Comparison of ENCODE assay signal across 14 cellular contexts in the genomic region with DNA sequence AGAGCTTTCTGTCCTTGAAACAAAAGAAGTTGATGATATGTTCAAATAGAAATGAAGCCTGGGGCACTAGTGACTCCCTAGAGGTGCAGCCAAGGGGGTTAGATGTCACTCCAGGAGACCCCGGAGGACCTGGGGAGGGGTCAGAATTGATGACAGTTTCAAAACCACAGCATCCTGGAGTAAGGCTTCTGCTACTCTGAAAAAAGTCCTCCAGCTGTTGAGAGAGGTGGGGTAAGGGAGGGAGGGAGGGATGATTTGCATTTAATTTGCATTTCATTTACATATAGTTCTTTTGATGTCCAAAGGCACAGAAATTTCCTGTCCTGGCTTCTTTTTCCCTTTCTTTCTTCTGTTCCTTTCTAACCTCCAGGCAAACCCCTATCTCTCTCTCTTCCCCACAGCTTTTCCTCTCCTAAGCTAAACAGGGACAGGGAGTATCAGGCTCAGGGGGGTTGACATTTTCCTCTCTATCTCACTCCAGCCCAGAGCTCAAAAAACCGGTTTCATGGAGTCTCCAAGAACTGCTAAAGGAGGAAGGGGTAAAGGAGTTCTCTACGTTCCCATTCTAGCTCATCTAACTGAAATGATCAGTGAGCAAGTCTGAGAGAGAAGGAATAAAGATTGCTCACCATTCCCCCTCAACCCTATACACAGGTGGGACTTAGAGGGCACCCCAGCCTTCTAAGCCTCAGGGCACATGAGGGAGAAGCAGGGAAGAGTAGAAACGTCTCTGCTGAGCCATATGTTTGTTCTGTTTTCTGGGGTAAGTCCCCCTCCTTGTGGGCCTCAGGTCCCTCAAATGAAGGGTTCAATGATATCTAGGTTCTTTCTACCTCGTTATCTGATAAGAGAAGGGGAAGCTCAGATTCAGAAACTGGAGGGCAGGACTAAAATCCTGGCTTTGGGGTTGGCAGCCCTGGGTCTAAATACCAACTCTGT. TPM values are rescaled to one million over a fixed set of nuclear protein-coding genes. Genes with fewer than 3 reads are reported as not detected.
DNase-seq lines count a peak whose midpoint lies in the region; ATAC-seq and TF ChIP-seq lines count a peak whose summit lies in the region.
"Had no signal": no experiment of that assay in that cellular context is flagged by ENCODE, and none has a peak within 500 bp of the region (broad histone marks: within the 10 kb centered on the region; RNA-seq: fewer than 3 reads in every experiment).

No MANE protein-coding gene starts in this region.

- H3K27ac ChIP-seq in RWPE1: peak overlapping the region; percentile 39
- H3K27ac ChIP-seq: brain microvascular endothelial cell had no signal

- H3K9me3 Mint-ChIP-seq in Calu3 (ENCODE audit: low read depth, unreplicated experiment): no peaks in the 10 kb centered on the region
- H3K9me3 Mint-ChIP-seq: stimulated activated naive CD8-positive, alpha-beta T cell treated with anti-CD3 and anti-CD28 coated beads, Interleukin-15, Interleukin-2, amounts not matched to agents 100 ng/mL and 50 ng/mL, for 24 hours had no signal

- no peak for TF ChIP-seq CTCF in Calu3 (IDR thresholded peaks at IDR 0.05; ENCODE audit: unreplicated experiment)
- TF ChIP-seq CTCF in RWPE1 (conservative IDR thresholded peaks at IDR 0.05; ENCODE audit: low read depth): no peak
- no peak for TF ChIP-seq CTCF in fibroblast of pulmonary artery (IDR thresholded peaks at IDR 0.05; ENCODE audit: low read length, missing control alignments)

- H3K36me3 Mint-ChIP-seq in Calu3 (ENCODE audit: insufficient read depth, unreplicated experiment): no peaks in the 10 kb centered on the region

- no peak for DNase-seq in Calu3
- no peak for DNase-seq in HEK293T (ENCODE audit: extremely low spot score)
- peak; percentile 55 for DNase-seq in RWPE1 (ENCODE audit: low spot score)
- peak; percentile 36 for DNase-seq in fibroblast of pulmonary artery (ENCODE audit: low read depth)
- no peak for DNase-seq in GF-D8 (lab: John Stamatoyannopoulos, UW)
- no peak for DNase-seq in NCI-H524 treated with DMSO at 0.1 percent for 48 hours (lab: John Stamatoyannopoulos, UW)
- DNase-seq: activated CD8-positive, alpha-beta memory T cell treated with anti-CD3 and anti-CD28 coated beads, Interleukin-2, amount 50 U/mL, for 4 hours; brain microvascular endothelial cell; KG1; NCI-H69; nucleus accumbens had no signal

- H3K4me1 Mint-ChIP-seq in Calu3 (ENCODE audit: low read depth, unreplicated experiment): no peaks in the 10 kb centered on the region

- ATAC-seq in GM21367 (IDR thresholded peaks at IDR 0.05; ENCODE audit: unreplicated experiment): no peak
- no peak for ATAC-seq in HG03045 (IDR thresholded peaks at IDR 0.05; ENCODE audit: unreplicated experiment)

- TSS peak; percentile 81 for BruUV-seq in Calu3 (replicated peaks; lab: Mats Ljungman, UMichigan)

- intact Hi-C loops in Calu3 (cut with micrococcal nuclease; ENCODE audit: unreplicated experiment): loop anchor here (10.0 kb wide), 1 partner anchor 258 kb away; no protein-coding TSS in a partner anchor

- no peak overlapping the region for H3K4me3 ChIP-seq in fibroblast of pulmonary artery (replicated peaks; ENCODE audit: low read depth, low read length)

- POLR2A ChIA-PET in HEK293T (lab: Yijun Ruan, JAX): interaction anchor here (0.6 kb wide), 1 partner anchor 64 kb away, joined by 3 read pairs; no protein-coding TSS in a partner anchor
- POLR2A ChIA-PET in RWPE1 (lab: Yijun Ruan, JAX; ENCODE audit: low non-redundant PET): no interaction called here

- no peak overlapping the region for H3K27ac Mint-ChIP-seq in Calu3 (ENCODE audit: unreplicated experiment)
- H3K27ac Mint-ChIP-seq: stimulated activated naive CD8-positive, alpha-beta T cell treated with anti-CD3 and anti-CD28 coated beads, Interleukin-15, Interleukin-2, amounts not matched to agents 100 ng/mL and 50 ng/mL, for 24 hours had no signal

- CTCF ChIA-PET in Calu3 (lab: Charles Lee): interaction anchor here (0.7 to 2.1 kb wide), 2 partner anchors 58 to 64 kb away, joined by 3 to 12 read pairs; no protein-coding TSS in a partner anchor
- CTCF ChIA-PET in HEK293T (lab: Yijun Ruan, JAX): interaction anchor here (0.6 to 4.9 kb wide), 10 partner anchors 11 to 448 kb away, joined by 3 to 41 read pairs (median 5); no protein-coding TSS in a partner anchor
- CTCF ChIA-PET in RWPE1 (lab: Yijun Ruan, JAX): interaction anchor here (0.6 to 4.4 kb wide), 8 partner anchors 38 to 1060 kb away, joined by 3 to 51 read pairs (median 7); partner anchors contain the start of gene TRIM29

- H3K27me3 Mint-ChIP-seq in Calu3 (ENCODE audit: unreplicated experiment): peaks cover 79% of the 10 kb centered on the region

- H3K4me3 Mint-ChIP-seq in Calu3 (ENCODE audit: low read depth, unreplicated experiment): no peak overlapping the region
- H3K4me3 Mint-ChIP-seq: stimulated activated naive CD8-positive, alpha-beta T cell treated with anti-CD3 and anti-CD28 coated beads, Interleukin-15, Interleukin-2, amounts not matched to agents 100 ng/mL and 50 ng/mL, for 24 hours had no signal

TF ChIP-seq in HEK293T, 16 proteins besides CTCF, POLR2A, EP300 and RAD21:
- TF ChIP-seq FOXK2 (IDR thresholded peaks at IDR 0.05) (no peak), HDGF (IDR thresholded peaks at IDR 0.05; ENCODE audit: borderline replicate concordance) (no peak), SUZ12 (IDR thresholded peaks at IDR 0.05) (no peak), ELF4 (IDR thresholded peaks at IDR 0.05) (peak; percentile 64), FOXA1 (IDR thresholded peaks at IDR 0.05) (no peak), TARDBP (IDR thresholded peaks at IDR 0.05) (no peak), ARNT (IDR thresholded peaks at IDR 0.05) (0 out of 2 replicates have a peak, but pooled peaks have one; percentile 25)

RNA-seq across cellular contexts. Expression of gene POU2F3, which starts 3.5 kb away (rescaled TPM):
- 2.6 and 3.3 TPM in 2 replicates for total RNA-seq in Calu3 (2022)

RNA-seq across cellular contexts. Expression of gene OAF, which starts 25.6 kb away (rescaled TPM):
- total RNA-seq in Calu3 (2022): 11.3 and 11.6 TPM in 2 replicates

Comparison
In these comparisons a context has a peak if more than half of its experiments do, and no peak if none do; other contexts are left out.
1. DNase-seq: peak in RWPE1 (single experiment) and fibroblast of pulmonary artery (single experiment); none in Calu3 (single experiment), HEK293T (single experiment), GF-D8 (single experiment) and NCI-H524 treated with DMSO at 0.1 percent for 48 hours (single experiment).